Comparison of ENCODE assay signal across 8 cellular contexts in genomic region chr9:98652302-98652701, GRCh38.
"Had no signal": no experiment of that assay in that cellular context is flagged by ENCODE, and none has a peak within 500 bp of the region (broad histone marks: within the 10 kb centered on the region; RNA-seq: fewer than 3 reads in every experiment).

No MANE protein-coding gene starts in this region.

- H3K27ac ChIP-seq: HL-60 had no signal

- H3K4me3 ChIP-seq: GM23248, K562 had no signal

- ATAC-seq: HepG2, K562 had no signal

- FAIRE-seq: HepG2, K562 had no signal

- H2AFZ ChIP-seq: GM23248 had no signal

- DNase-seq: GOT3, H7, HCEC 1CT, KG1 had no signal

- H3K9ac ChIP-seq: GM23248 had no signal
